Comparison of ENCODE assay signal across 1 cellular context in the genomic region with DNA sequence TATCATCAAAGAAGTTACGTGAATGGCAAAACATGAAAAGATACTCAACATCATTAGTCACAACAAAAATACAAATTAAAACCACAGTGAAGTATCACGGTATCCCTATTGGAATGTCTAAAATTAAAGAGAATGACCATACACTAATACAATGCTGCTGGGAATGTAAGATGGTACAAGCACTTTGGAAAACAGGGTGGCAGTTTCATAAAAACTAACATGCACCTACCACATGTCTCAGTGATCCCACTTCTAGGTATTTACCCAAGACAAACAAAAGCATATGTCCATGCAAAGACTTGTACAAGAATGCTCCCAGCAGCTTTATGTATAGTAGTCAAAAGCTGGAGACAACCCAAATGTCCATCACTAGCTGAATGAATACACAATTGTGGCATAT.
TF ChIP-seq lines count a peak whose summit lies in the region.

No MANE protein-coding gene starts in this region.

TF ChIP-seq in HepG2, 621 proteins besides CTCF, POLR2A, EP300 and RAD21 (continued from another document):
- no peak for TF ChIP-seq ZNF704 (CRISPR knock-in tag; IDR thresholded peaks at IDR 0.05; ENCODE audit: borderline replicate concordance)
- TF ChIP-seq CSRNP2 (CRISPR knock-in tag; conservative IDR thresholded peaks at IDR 0.05; ENCODE audit: low read depth) = no peak
- TF ChIP-seq ZKSCAN5 (CRISPR knock-in tag; IDR thresholded peaks at IDR 0.05) = no peak
- no peak for TF ChIP-seq CEBPB (IDR thresholded peaks at IDR 0.05; ENCODE audit: borderline replicate concordance, low read depth, low read length)
- no peak for TF ChIP-seq ZBTB49 (CRISPR knock-in tag; IDR thresholded peaks at IDR 0.05; ENCODE audit: borderline replicate concordance)
- no peak for TF ChIP-seq TBX3 (IDR thresholded peaks at IDR 0.05; ENCODE audit: borderline replicate concordance)
- TF ChIP-seq ADNP (CRISPR knock-in tag; IDR thresholded peaks at IDR 0.05) = no peak
- no peak for TF ChIP-seq DBP (CRISPR knock-in tag; IDR thresholded peaks at IDR 0.05; ENCODE audit: not compliant biosample characterization)
- TF ChIP-seq FIP1L1 (IDR thresholded peaks at IDR 0.05; ENCODE audit: borderline replicate concordance, insufficient read depth, low read depth, low read length) = no peak
- no peak for TF ChIP-seq MIXL1 (CRISPR knock-in tag; IDR thresholded peaks at IDR 0.05)
- TF ChIP-seq, protein P1, sequence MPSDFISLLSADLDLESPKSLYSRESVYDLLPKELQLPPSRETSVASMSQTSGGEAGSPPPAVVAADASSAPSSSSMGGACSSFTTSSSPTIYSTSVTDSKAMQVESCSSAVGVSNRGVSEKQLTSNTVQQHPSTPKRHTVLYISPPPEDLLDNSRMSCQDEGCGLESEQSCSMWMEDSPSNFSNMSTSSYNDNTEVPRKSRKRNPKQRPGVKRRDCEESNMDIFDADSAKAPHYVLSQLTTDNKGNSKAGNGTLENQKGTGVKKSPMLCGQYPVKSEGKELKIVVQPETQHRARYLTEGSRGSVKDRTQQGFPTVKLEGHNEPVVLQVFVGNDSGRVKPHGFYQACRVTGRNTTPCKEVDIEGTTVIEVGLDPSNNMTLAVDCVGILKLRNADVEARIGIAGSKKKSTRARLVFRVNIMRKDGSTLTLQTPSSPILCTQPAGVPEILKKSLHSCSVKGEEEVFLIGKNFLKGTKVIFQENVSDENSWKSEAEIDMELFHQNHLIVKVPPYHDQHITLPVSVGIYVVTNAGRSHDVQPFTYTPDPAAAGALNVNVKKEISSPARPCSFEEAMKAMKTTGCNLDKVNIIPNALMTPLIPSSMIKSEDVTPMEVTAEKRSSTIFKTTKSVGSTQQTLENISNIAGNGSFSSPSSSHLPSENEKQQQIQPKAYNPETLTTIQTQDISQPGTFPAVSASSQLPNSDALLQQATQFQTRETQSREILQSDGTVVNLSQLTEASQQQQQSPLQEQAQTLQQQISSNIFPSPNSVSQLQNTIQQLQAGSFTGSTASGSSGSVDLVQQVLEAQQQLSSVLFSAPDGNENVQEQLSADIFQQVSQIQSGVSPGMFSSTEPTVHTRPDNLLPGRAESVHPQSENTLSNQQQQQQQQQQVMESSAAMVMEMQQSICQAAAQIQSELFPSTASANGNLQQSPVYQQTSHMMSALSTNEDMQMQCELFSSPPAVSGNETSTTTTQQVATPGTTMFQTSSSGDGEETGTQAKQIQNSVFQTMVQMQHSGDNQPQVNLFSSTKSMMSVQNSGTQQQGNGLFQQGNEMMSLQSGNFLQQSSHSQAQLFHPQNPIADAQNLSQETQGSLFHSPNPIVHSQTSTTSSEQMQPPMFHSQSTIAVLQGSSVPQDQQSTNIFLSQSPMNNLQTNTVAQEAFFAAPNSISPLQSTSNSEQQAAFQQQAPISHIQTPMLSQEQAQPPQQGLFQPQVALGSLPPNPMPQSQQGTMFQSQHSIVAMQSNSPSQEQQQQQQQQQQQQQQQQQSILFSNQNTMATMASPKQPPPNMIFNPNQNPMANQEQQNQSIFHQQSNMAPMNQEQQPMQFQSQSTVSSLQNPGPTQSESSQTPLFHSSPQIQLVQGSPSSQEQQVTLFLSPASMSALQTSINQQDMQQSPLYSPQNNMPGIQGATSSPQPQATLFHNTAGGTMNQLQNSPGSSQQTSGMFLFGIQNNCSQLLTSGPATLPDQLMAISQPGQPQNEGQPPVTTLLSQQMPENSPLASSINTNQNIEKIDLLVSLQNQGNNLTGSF (CRISPR knock-in tag; IDR thresholded peaks at IDR 0.05) = no peak
- peak; percentile 42; the same call in 1 of the 2 replicates for TF ChIP-seq ISL2 (CRISPR knock-in tag; IDR thresholded peaks at IDR 0.05)
- 0 out of 2 replicates have a peak, but pooled peaks have one; percentile 16 for TF ChIP-seq FOXO1 (CRISPR knock-in tag; IDR thresholded peaks at IDR 0.05)
- TF ChIP-seq HNF4A (CRISPR knock-in tag; IDR thresholded peaks at IDR 0.05) = peak; percentile 34; the same call in 1 of the 2 replicates
- no peak for TF ChIP-seq NKX3-1 (CRISPR knock-in tag; IDR thresholded peaks at IDR 0.05)
- TF ChIP-seq ZNF644 (CRISPR knock-in tag; IDR thresholded peaks at IDR 0.05; ENCODE audit: low read depth) = peak; percentile 88
- TF ChIP-seq ZNF503 (CRISPR knock-in tag; IDR thresholded peaks at IDR 0.05) = no peak
- no peak for TF ChIP-seq ZNF552 (CRISPR knock-in tag; IDR thresholded peaks at IDR 0.05; ENCODE audit: borderline replicate concordance)
- TF ChIP-seq, protein P2, sequence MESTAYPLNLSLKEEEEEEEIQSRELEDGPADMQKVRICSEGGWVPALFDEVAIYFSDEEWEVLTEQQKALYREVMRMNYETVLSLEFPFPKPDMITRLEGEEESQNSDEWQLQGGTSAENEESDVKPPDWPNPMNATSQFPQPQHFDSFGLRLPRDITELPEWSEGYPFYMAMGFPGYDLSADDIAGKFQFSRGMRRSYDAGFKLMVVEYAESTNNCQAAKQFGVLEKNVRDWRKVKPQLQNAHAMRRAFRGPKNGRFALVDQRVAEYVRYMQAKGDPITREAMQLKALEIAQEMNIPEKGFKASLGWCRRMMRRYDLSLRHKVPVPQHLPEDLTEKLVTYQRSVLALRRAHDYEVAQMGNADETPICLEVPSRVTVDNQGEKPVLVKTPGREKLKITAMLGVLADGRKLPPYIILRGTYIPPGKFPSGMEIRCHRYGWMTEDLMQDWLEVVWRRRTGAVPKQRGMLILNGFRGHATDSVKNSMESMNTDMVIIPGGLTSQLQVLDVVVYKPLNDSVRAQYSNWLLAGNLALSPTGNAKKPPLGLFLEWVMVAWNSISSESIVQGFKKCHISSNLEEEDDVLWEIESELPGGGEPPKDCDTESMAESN (CRISPR knock-in tag; conservative IDR thresholded peaks at IDR 0.05) = no peak
- TF ChIP-seq, protein P3, sequence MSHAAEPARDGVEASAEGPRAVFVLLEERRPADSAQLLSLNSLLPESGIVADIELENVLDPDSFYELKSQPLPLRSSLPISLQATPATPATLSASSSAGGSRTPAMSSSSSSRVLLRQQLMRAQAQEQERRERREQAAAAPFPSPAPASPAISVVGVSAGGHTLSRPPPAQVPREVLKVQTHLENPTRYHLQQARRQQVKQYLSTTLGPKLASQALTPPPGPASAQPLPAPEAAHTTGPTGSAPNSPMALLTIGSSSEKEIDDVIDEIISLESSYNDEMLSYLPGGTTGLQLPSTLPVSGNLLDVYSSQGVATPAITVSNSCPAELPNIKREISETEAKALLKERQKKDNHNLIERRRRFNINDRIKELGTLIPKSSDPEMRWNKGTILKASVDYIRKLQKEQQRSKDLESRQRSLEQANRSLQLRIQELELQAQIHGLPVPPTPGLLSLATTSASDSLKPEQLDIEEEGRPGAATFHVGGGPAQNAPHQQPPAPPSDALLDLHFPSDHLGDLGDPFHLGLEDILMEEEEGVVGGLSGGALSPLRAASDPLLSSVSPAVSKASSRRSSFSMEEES (CRISPR knock-in tag; IDR thresholded peaks at IDR 0.05) = peak; percentile 50; the same call in 1 of the 2 replicates
- TF ChIP-seq ZNF326 (CRISPR knock-in tag; IDR thresholded peaks at IDR 0.05; ENCODE audit: borderline replicate concordance) = no peak
- TF ChIP-seq NONO (IDR thresholded peaks at IDR 0.05) = no peak
- no peak for TF ChIP-seq NONO (CRISPR knock-in tag; conservative IDR thresholded peaks at IDR 0.05)
- TF ChIP-seq SOX13 (IDR thresholded peaks at IDR 0.05) = no peak
- TF ChIP-seq SOX13 (CRISPR knock-in tag; conservative IDR thresholded peaks at IDR 0.05 in 1 of 2, IDR thresholded peaks at IDR 0.05 in 1 of 2) = peak in 1 of 2 experiments; percentile 88; a peak in 2 of 4 replicates
- TF ChIP-seq ZNF781 (CRISPR knock-in tag; IDR thresholded peaks at IDR 0.05; ENCODE audit: borderline replicate concordance, not compliant biosample characterization) = no peak
- TF ChIP-seq, protein P4, sequence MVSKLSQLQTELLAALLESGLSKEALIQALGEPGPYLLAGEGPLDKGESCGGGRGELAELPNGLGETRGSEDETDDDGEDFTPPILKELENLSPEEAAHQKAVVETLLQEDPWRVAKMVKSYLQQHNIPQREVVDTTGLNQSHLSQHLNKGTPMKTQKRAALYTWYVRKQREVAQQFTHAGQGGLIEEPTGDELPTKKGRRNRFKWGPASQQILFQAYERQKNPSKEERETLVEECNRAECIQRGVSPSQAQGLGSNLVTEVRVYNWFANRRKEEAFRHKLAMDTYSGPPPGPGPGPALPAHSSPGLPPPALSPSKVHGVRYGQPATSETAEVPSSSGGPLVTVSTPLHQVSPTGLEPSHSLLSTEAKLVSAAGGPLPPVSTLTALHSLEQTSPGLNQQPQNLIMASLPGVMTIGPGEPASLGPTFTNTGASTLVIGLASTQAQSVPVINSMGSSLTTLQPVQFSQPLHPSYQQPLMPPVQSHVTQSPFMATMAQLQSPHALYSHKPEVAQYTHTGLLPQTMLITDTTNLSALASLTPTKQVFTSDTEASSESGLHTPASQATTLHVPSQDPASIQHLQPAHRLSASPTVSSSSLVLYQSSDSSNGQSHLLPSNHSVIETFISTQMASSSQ (IDR thresholded peaks at IDR 0.05; ENCODE audit: low read depth) = peak; percentile 19; the same call in 1 of the 2 replicates
- TF ChIP-seq, protein P4 (CRISPR knock-in tag; IDR thresholded peaks at IDR 0.05; ENCODE audit: borderline replicate concordance) = no peak
- TF ChIP-seq KLF13 (CRISPR knock-in tag; IDR thresholded peaks at IDR 0.05) = no peak
- no peak for TF ChIP-seq SAFB2 (CRISPR knock-in tag; IDR thresholded peaks at IDR 0.05; ENCODE audit: borderline replicate concordance, low read depth)
- TF ChIP-seq, protein P5, sequence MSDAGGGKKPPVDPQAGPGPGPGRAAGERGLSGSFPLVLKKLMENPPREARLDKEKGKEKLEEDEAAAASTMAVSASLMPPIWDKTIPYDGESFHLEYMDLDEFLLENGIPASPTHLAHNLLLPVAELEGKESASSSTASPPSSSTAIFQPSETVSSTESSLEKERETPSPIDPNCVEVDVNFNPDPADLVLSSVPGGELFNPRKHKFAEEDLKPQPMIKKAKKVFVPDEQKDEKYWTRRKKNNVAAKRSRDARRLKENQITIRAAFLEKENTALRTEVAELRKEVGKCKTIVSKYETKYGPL (CRISPR knock-in tag; IDR thresholded peaks at IDR 0.05) = no peak
- TF ChIP-seq ZNF329 (CRISPR knock-in tag; IDR thresholded peaks at IDR 0.05; ENCODE audit: low read depth) = no peak
- TF ChIP-seq NFIC (IDR thresholded peaks at IDR 0.05; ENCODE audit: low read length) = no peak
